Comparison of ENCODE assay signal across 15 cellular contexts in genomic region chr7:108270385-108270784, GRCh38.
A peak's percentile ranks its signal among the peaks of the same experiment; 100 is the strongest.
DNase-seq lines count a peak whose midpoint lies in the region; ATAC-seq and TF ChIP-seq lines count a peak whose summit lies in the region.
"Had no signal": no experiment of that assay in that cellular context is flagged by ENCODE, and none has a peak within 500 bp of the region (broad histone marks: within the 10 kb centered on the region; RNA-seq: fewer than 3 reads in every experiment).

No MANE protein-coding gene starts in this region.

- in situ Hi-C loops in GM13977 (cut with MboI; ENCODE audit: low pct_unique_long_range_greater_than_20kb, low sequenced_read_pairs, unreplicated experiment) = no loop called here
- in situ Hi-C loops in astrocyte of the spinal cord (cut with HindIII; ENCODE audit: low sequenced_read_pairs) = no loop called here

- ATAC-seq in GM21367 (IDR thresholded peaks at IDR 0.05; ENCODE audit: unreplicated experiment) = peak; percentile 51
- ATAC-seq in HG03108 (IDR thresholded peaks at IDR 0.05; ENCODE audit: unreplicated experiment) = peak; percentile 91
- no peak for ATAC-seq in GM21360 (IDR thresholded peaks at IDR 0.05; ENCODE audit: unreplicated experiment)

- H3K4me3 ChIP-seq in astrocyte of the spinal cord (ENCODE audit: low read depth, low read length) = no peak overlapping the region
- H3K4me3 ChIP-seq: coronary artery, SJCRH30 had no signal

- DNase-seq in GM13977 (ENCODE audit: low spot score) (peak; percentile 59), astrocyte of the spinal cord (ENCODE audit: low read depth, low spot score) (peak; percentile 58), DMS79 treated with DMSO at 0.1 percent for 48 hours (lab: John Stamatoyannopoulos, UW) (no peak), NCI-H345 treated with DMSO at 0.1 percent for 48 hours (lab: John Stamatoyannopoulos, UW; ENCODE audit: unreplicated experiment) (no peak), AG08395 (ENCODE audit: low spot score) (no peak)
- DNase-seq: activated CD8-positive, alpha-beta memory T cell treated with anti-CD3 and anti-CD28 coated beads, Interleukin-2, amount 50 U/mL, for 48 hours; BE2C; immature natural killer cell; NCI-H187; SJCRH30; stimulated activated CD4-positive, alpha-beta T cell treated with anti-CD3 and anti-CD28 coated beads, Interleukin-4, amount 100 ng/mL, for 24 hours had no signal

- TF ChIP-seq CTCF in GM13977 (IDR thresholded peaks at IDR 0.05; ENCODE audit: extremely low read depth, insufficient read depth, missing control alignments) (no peak), astrocyte of the spinal cord (IDR thresholded peaks at IDR 0.05; ENCODE audit: low read depth, low read length) (no peak)

Comparison
In these comparisons a context has a peak if more than half of its experiments do, and no peak if none do; other contexts are left out.
1. DNase-seq: peak in GM13977 (single experiment) and astrocyte of the spinal cord (single experiment); none in DMS79 treated with DMSO at 0.1 percent for 48 hours (single experiment), NCI-H345 treated with DMSO at 0.1 percent for 48 hours (single experiment) and AG08395 (single experiment).